1 cellular context compared by ENCODE assay signal in the genomic region with DNA sequence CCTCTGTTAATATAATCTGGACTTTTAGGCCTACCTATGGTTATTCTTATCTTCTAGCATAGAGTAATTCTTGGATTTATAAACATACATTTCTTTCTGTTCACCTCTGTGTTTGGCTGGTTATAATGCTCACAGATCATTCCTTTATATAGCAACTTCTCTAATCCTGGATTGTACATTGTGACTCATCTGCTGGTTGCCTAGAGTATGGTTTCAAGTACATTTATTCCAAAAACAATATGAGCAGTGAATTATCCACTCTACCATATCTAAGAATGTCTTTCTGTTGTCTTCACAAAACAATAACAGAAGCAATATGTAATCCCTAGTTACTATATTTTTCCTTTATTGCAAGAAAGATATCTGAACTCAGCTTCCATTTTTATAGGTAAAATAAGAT.
A peak's percentile ranks its signal among the peaks of the same experiment; 100 is the strongest.
TF ChIP-seq lines count a peak whose summit lies in the region.

No MANE protein-coding gene starts in this region.

TF ChIP-seq in SK-N-SH, 30 proteins besides CTCF, POLR2A, EP300 and RAD21 (continued from another document):
- TF ChIP-seq SIN3A (IDR thresholded peaks at IDR 0.05; ENCODE audit: borderline replicate concordance, low read depth, low read length), result no peak
- TF ChIP-seq, protein P1, sequence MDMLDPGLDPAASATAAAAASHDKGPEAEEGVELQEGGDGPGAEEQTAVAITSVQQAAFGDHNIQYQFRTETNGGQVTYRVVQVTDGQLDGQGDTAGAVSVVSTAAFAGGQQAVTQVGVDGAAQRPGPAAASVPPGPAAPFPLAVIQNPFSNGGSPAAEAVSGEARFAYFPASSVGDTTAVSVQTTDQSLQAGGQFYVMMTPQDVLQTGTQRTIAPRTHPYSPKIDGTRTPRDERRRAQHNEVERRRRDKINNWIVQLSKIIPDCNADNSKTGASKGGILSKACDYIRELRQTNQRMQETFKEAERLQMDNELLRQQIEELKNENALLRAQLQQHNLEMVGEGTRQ (IDR thresholded peaks at IDR 0.05; ENCODE audit: borderline replicate concordance, low read depth, low read length), result no peak
- no peak for TF ChIP-seq FOXM1 (IDR thresholded peaks at IDR 0.05; ENCODE audit: low read depth)
- TF ChIP-seq POLR2AphosphoS5 (IDR thresholded peaks at IDR 0.05; ENCODE audit: low read depth, low read length), result no peak
- TF ChIP-seq GATA2 (CRISPR knock-in tag; IDR thresholded peaks at IDR 0.05), result no peak
- TF ChIP-seq GABPA (IDR thresholded peaks at IDR 0.05; ENCODE audit: low read depth), result no peak
- TF ChIP-seq NFIC (IDR thresholded peaks at IDR 0.05; ENCODE audit: borderline replicate concordance), result no peak
- no peak for TF ChIP-seq TEAD4 (IDR thresholded peaks at IDR 0.05; ENCODE audit: borderline replicate concordance, insufficient read depth)
- TF ChIP-seq, protein P2, sequence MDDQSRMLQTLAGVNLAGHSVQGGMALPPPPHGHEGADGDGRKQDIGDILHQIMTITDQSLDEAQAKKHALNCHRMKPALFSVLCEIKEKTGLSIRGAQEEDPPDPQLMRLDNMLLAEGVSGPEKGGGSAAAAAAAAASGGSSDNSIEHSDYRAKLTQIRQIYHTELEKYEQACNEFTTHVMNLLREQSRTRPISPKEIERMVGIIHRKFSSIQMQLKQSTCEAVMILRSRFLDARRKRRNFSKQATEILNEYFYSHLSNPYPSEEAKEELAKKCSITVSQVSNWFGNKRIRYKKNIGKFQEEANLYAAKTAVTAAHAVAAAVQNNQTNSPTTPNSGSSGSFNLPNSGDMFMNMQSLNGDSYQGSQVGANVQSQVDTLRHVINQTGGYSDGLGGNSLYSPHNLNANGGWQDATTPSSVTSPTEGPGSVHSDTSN (IDR thresholded peaks at IDR 0.05), result no peak
- 0 out of 2 replicates have a peak, but pooled peaks have one; percentile 13 for TF ChIP-seq RXRA (IDR thresholded peaks at IDR 0.05; ENCODE audit: borderline replicate concordance, low read depth)
- TF ChIP-seq, protein P3, sequence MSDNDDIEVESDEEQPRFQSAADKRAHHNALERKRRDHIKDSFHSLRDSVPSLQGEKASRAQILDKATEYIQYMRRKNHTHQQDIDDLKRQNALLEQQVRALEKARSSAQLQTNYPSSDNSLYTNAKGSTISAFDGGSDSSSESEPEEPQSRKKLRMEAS (IDR thresholded peaks at IDR 0.05; ENCODE audit: low read depth), result no peak
- no peak for TF ChIP-seq MXI1 (IDR thresholded peaks at IDR 0.05; ENCODE audit: low read depth, low read length)
- TF ChIP-seq, protein P4, sequence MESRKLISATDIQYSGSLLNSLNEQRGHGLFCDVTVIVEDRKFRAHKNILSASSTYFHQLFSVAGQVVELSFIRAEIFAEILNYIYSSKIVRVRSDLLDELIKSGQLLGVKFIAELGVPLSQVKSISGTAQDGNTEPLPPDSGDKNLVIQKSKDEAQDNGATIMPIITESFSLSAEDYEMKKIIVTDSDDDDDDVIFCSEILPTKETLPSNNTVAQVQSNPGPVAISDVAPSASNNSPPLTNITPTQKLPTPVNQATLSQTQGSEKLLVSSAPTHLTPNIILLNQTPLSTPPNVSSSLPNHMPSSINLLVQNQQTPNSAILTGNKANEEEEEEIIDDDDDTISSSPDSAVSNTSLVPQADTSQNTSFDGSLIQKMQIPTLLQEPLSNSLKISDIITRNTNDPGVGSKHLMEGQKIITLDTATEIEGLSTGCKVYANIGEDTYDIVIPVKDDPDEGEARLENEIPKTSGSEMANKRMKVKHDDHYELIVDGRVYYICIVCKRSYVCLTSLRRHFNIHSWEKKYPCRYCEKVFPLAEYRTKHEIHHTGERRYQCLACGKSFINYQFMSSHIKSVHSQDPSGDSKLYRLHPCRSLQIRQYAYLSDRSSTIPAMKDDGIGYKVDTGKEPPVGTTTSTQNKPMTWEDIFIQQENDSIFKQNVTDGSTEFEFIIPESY (IDR thresholded peaks at IDR 0.05; ENCODE audit: borderline replicate concordance, low read depth), result no peak
- TF ChIP-seq FOSL2 (IDR thresholded peaks at IDR 0.05; ENCODE audit: borderline replicate concordance, low read depth), result peak; percentile 74; the same call in 1 of the 2 replicates
- TF ChIP-seq MEF2A (IDR thresholded peaks at IDR 0.05; ENCODE audit: borderline replicate concordance, low read depth), result peak; percentile 63; the same call in 1 of the 2 replicates
- TF ChIP-seq NRF1 (IDR thresholded peaks at IDR 0.05; ENCODE audit: low read depth, low read length), result no peak
- TF ChIP-seq YY1 (IDR thresholded peaks at IDR 0.05; ENCODE audit: low read depth), result no peak
- no peak for TF ChIP-seq TAF1 (IDR thresholded peaks at IDR 0.05; ENCODE audit: borderline replicate concordance, low read depth, low read length)
- 0 out of 2 replicates have a peak, but pooled peaks have one; percentile 43 for TF ChIP-seq JUND (IDR thresholded peaks at IDR 0.05)
- TF ChIP-seq RFX5 (IDR thresholded peaks at IDR 0.05; ENCODE audit: low read length), result no peak
TF ChIP-seq in SK-N-SH: peak in this region for 4.
